Comparison of ENCODE assay signal across 1 cellular context in the genomic region with DNA sequence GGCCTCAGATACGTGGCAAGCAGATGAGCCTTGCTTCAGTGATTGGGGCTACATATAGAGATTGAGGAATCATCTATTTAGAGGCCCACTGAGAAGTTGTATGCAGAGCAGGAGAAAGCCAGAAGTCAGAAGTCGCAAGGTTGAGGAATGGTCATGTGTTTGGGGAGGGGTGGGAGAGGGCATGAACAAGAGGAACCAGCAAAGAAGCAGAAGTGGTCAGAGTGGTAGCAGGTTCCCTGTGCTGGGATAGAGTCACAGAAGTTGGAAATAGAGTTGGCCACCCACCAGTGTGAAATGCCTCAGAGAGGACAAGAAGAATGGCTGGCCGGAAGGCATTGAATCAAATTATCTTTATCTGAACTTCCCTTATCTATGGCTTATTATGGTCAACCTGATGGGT.
A peak's percentile ranks its signal among the peaks of the same experiment; 100 is the strongest.
TF ChIP-seq lines count a peak whose summit lies in the region.

No MANE protein-coding gene starts in this region.

TF ChIP-seq in GM12878, 131 proteins besides CTCF, POLR2A, EP300 and RAD21:
- TF ChIP-seq SPI1 (IDR thresholded peaks at IDR 0.05; ENCODE audit: borderline replicate concordance, insufficient read depth, low read depth, low read length) (peak; percentile 22; the same call in 1 of the 2 replicates), ZNF274 (IDR thresholded peaks at IDR 0.05; ENCODE audit: insufficient read depth, insufficient read length) (no peak), NR2F1 (conservative IDR thresholded peaks at IDR 0.05) (no peak)
